Comparison of ENCODE assay signal across 8 cellular contexts in genomic region chr1:203628185-203628996, GRCh38. TPM values are rescaled to one million over a fixed set of nuclear protein-coding genes. Genes with fewer than 3 reads are reported as not detected.
DNase-seq lines count a peak whose midpoint lies in the region; ATAC-seq, FAIRE-seq and TF ChIP-seq lines count a peak whose summit lies in the region.

No MANE protein-coding gene starts in this region.

- intact Hi-C loops in heart left ventricle (cut with DNase I): loop anchor here in 9 of 10 donors (1.0 to 10.0 kb wide), 8 partner anchors 44 to 169 kb away; partner anchors contain the start of genes ZBED6 (in 1 of the 9) and ZC3H11A (in 1 of the 9)

- H3K9me3 ChIP-seq in CD4-positive, CD25-positive, alpha-beta regulatory T cell (ENCODE audit: control insufficient read depth in 2 of 2, low read length in 2 of 2): no peaks in the 10 kb centered on the region
- no peaks in the 10 kb centered on the region for H3K9me3 ChIP-seq in HUES48 (ENCODE audit: control insufficient read depth, insufficient read depth, low read length)
- H3K9me3 ChIP-seq in heart left ventricle: no peaks in the 10 kb centered on the region

- H3K4me3 ChIP-seq in CD4-positive, CD25-positive, alpha-beta regulatory T cell (ENCODE audit: low read depth, low read length): peak overlapping the region; percentile 93
- peak overlapping the region; percentile 68 for H3K4me3 ChIP-seq in HUES48 (ENCODE audit: low read depth, low read length)
- peak overlapping the region; percentile 51 to 83 (median 76) for H3K4me3 ChIP-seq in heart left ventricle

- H3K27me3 ChIP-seq in CD4-positive, CD25-positive, alpha-beta regulatory T cell (ENCODE audit: control insufficient read depth, insufficient read depth, low read length): no peaks in the 10 kb centered on the region
- H3K27me3 ChIP-seq in HUES48 (ENCODE audit: control insufficient read depth, insufficient read depth, low read length) (peaks cover 31% of the 10 kb centered on the region), heart left ventricle (no peaks in the 10 kb centered on the region)

- H3K27ac Mint-ChIP-seq in CD4-positive, CD25-positive, alpha-beta regulatory T cell: peak overlapping the region; percentile 97 to 99 (median 98)
- H3K27ac Mint-ChIP-seq in activated naive CD4-positive, alpha-beta T cell treated with anti-CD3 and anti-CD28 coated beads, Interleukin-2, amount 50 U/mL, for 72 hours: peak overlapping the region; percentile 88 to 94
- peak overlapping the region; percentile 84 for H3K27ac Mint-ChIP-seq in progenitor cell of endocrine pancreas

- H3K27ac ChIP-seq in CD4-positive, CD25-positive, alpha-beta regulatory T cell (ENCODE audit: insufficient read depth, low read length, poor library complexity, severe bottlenecking): peak overlapping the region; percentile 88
- H3K27ac ChIP-seq in HUES48 (ENCODE audit: low read depth, low read length): peak overlapping the region; percentile 50
- peak overlapping the region; percentile 72 to 97 (median 93) for H3K27ac ChIP-seq in heart left ventricle

- FAIRE-seq in frontal cortex (lab: Jason Lieb, UNC): no peak
- no peak for FAIRE-seq in GM12892 (lab: Jason Lieb, UNC)

- peaks cover 0 to 3% (median 0%) of the 10 kb centered on the region in 7 donors for H3K9me3 Mint-ChIP-seq in CD4-positive, CD25-positive, alpha-beta regulatory T cell
- no peaks in the 10 kb centered on the region for H3K9me3 Mint-ChIP-seq in activated naive CD4-positive, alpha-beta T cell treated with anti-CD3 and anti-CD28 coated beads, Interleukin-2, amount 50 U/mL, for 72 hours
- no peaks in the 10 kb centered on the region for H3K9me3 Mint-ChIP-seq in progenitor cell of endocrine pancreas (ENCODE audit: low read depth)

- TF ChIP-seq POLR2A in heart left ventricle (IDR thresholded peaks at IDR 0.05) (no peak), GM12892 (IDR thresholded peaks at IDR 0.05; ENCODE audit: low read depth, low read length) (no peak)

- ATAC-seq in CD4-positive, CD25-positive, alpha-beta regulatory T cell (ENCODE audit: low read depth in 2 of 2): no peak
- peak in 1 of 2 donors; percentile 1 for ATAC-seq in activated naive CD4-positive, alpha-beta T cell treated with anti-CD3 and anti-CD28 coated beads, Interleukin-2, amount 50 U/mL, for 72 hours
- peak in 3 of 4 donors; percentile 4 to 18 (median 9) for ATAC-seq in heart left ventricle
- ATAC-seq in GM18498 (IDR thresholded peaks at IDR 0.05; ENCODE audit: unreplicated experiment): no peak

- 0 to 2% (median 1%) methylated on average over 16 to 19 of the region's 19 CpGs for WGBS in heart left ventricle, 4 donors

- H3K4me1 Mint-ChIP-seq in CD4-positive, CD25-positive, alpha-beta regulatory T cell: peaks cover 8 to 67% (median 38%) of the 10 kb centered on the region in 4 donors
- H3K4me1 Mint-ChIP-seq in progenitor cell of endocrine pancreas (ENCODE audit: low read depth): peaks cover 43% of the 10 kb centered on the region

- no peak overlapping the region for H3K9ac ChIP-seq in HUES48 (ENCODE audit: low read depth, low read length)

- peak in 4 of 12 donors; percentile 9 to 32 (median 10) for TF ChIP-seq CTCF in heart left ventricle (IDR thresholded peaks at IDR 0.05)
- TF ChIP-seq CTCF in progenitor cell of endocrine pancreas (IDR thresholded peaks at IDR 0.05; ENCODE audit: unreplicated experiment): no peak

- H3K36me3 ChIP-seq in CD4-positive, CD25-positive, alpha-beta regulatory T cell (ENCODE audit: control insufficient read depth, insufficient read depth, low read length): peaks cover 8% of the 10 kb centered on the region
- no peaks in the 10 kb centered on the region for H3K36me3 ChIP-seq in HUES48 (ENCODE audit: control insufficient read depth, insufficient read depth, low read length)
- H3K36me3 ChIP-seq in heart left ventricle: peaks cover 0 to 21% (median 7%) of the 10 kb centered on the region in 9 donors

- peak overlapping the region; percentile 90 to 100 (median 99) for H3K4me3 Mint-ChIP-seq in CD4-positive, CD25-positive, alpha-beta regulatory T cell
- H3K4me3 Mint-ChIP-seq in progenitor cell of endocrine pancreas (ENCODE audit: low read depth): peak overlapping the region; percentile 84

- H3K27me3 Mint-ChIP-seq in CD4-positive, CD25-positive, alpha-beta regulatory T cell: no peaks in the 10 kb centered on the region
- H3K27me3 Mint-ChIP-seq in progenitor cell of endocrine pancreas: peaks cover 15% of the 10 kb centered on the region

- H3K4me1 ChIP-seq in CD4-positive, CD25-positive, alpha-beta regulatory T cell (ENCODE audit: control insufficient read depth, insufficient read depth, low read length, poor library complexity, severe bottlenecking): peaks cover 64% of the 10 kb centered on the region
- peaks cover 29% of the 10 kb centered on the region for H3K4me1 ChIP-seq in HUES48 (ENCODE audit: control insufficient read depth, insufficient read depth, low read length)
- peaks cover 0 to 68% (median 40%) of the 10 kb centered on the region in 12 donors for H3K4me1 ChIP-seq in heart left ventricle

- no peak for DNase-seq in CD4-positive, CD25-positive, alpha-beta regulatory T cell
- no peak for DNase-seq in activated naive CD4-positive, alpha-beta T cell treated with anti-CD3 and anti-CD28 coated beads, Interleukin-2, amount 50 U/mL, for 72 hours (ENCODE audit: low spot score in 2 of 2)
- DNase-seq in heart left ventricle (peak in 4 of 5 donors; percentile 41 to 73 (median 58)), progenitor cell of endocrine pancreas (ENCODE audit: low spot score, unreplicated experiment) (peak; percentile 14), frontal cortex (ENCODE audit: low spot score in 2 of 2) (no peak), GM12892 (ENCODE audit: insufficient read length) (no peak)

- H3K36me3 Mint-ChIP-seq in CD4-positive, CD25-positive, alpha-beta regulatory T cell: peaks cover 16% of the 10 kb centered on the region
- peaks cover 0 to 33% of the 10 kb centered on the region in 2 donors for H3K36me3 Mint-ChIP-seq in activated naive CD4-positive, alpha-beta T cell treated with anti-CD3 and anti-CD28 coated beads, Interleukin-2, amount 50 U/mL, for 72 hours
- peaks cover 1% of the 10 kb centered on the region for H3K36me3 Mint-ChIP-seq in progenitor cell of endocrine pancreas (ENCODE audit: insufficient read depth)

RNA-seq across cellular contexts. Expression of gene ATP2B4, which starts 1.8 kb away (rescaled TPM):
- total RNA-seq in CD4-positive, CD25-positive, alpha-beta regulatory T cell: 149 TPM
- polyA plus RNA-seq in CD4-positive, CD25-positive, alpha-beta regulatory T cell: 10 to 100 TPM; 25.8 to 39.6 (median 31.7) TPM
- 10 to 100 TPM; 12.2 to 56.1 TPM for total RNA-seq in activated naive CD4-positive, alpha-beta T cell treated with anti-CD3 and anti-CD28 coated beads, Interleukin-2, amount 50 U/mL, for 72 hours
- 100 to 1,000 TPM in 8 of 9 donors, 10 to 100 TPM in 1; 87.0 to 253 (median 159) TPM for total RNA-seq in heart left ventricle
- polyA plus RNA-seq in heart left ventricle: 100 to 1,000 TPM in 1 of 2 donors, 10 to 100 TPM in 1; 56.0 to 142 TPM
- total RNA-seq in progenitor cell of endocrine pancreas: 39.2 and 40.8 TPM in 2 replicates
- total RNA-seq in frontal cortex: 24.9 TPM
- 3.3 TPM for polyA plus RNA-seq in GM12892 (2012; ENCODE audit: missing spikeins)

Comparison
In these comparisons a context has a peak if more than half of its experiments do, and no peak if none do; other contexts are left out.
1. ATAC-seq: peak in heart left ventricle (3 of 4); none in CD4-positive, CD25-positive, alpha-beta regulatory T cell (0 of 2) and GM18498 (single experiment).
2. DNase-seq: peak in heart left ventricle (4 of 5) and progenitor cell of endocrine pancreas (single experiment); none in CD4-positive, CD25-positive, alpha-beta regulatory T cell (0 of 3), activated naive CD4-positive, alpha-beta T cell treated with anti-CD3 and anti-CD28 coated beads, Interleukin-2, amount 50 U/mL, for 72 hours (0 of 2), frontal cortex (0 of 2) and GM12892 (single experiment).
3. Peak in every context shown above with its lines, with median percentiles within 50 percentile points of each other: H3K27ac ChIP-seq, H3K4me3 ChIP-seq and H3K27ac Mint-ChIP-seq.